2 cellular contexts compared by ENCODE assay signal in the genomic region with DNA sequence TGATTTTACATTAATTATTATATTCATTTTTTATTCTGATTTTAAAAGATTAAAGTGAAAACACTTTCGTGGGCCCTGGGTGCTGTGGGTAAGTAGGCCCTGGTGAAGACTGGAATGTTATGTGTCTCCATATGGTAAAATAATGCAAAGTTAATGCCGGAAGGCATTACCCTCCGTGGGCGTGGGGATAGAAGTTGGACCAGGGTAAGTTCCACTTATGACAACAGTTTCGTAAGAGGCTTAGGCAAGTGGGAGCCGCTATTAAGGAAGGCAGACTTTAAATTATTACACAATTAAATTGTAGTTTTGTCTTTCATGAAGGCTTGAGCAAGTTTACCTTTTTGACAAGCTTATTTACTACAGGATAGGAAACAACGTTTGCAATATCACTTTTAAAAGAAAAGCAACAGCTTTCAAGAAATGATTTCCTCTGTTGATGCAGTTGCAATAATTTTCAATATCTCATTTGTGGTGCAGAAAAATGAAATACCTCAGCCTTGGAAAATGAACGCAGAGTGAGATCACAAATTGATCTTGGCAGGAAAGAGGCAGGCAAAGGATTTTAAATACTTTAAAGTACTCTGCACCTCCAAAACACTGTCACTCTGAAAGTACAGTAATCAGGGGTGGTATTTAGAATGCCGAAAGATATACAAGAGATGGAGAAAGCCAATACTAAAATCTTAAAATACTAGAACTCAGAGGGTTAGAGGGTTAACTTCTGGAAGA.
TF ChIP-seq lines count a peak whose summit lies in the region.

No MANE protein-coding gene starts in this region.

TF ChIP-seq in IMR-90, 13 proteins besides CTCF, POLR2A, EP300 and RAD21:
- TF ChIP-seq MAZ (IDR thresholded peaks at IDR 0.05; ENCODE audit: borderline replicate concordance, low read depth, low read length) (no peak), RCOR1 (IDR thresholded peaks at IDR 0.05; ENCODE audit: insufficient replicate concordance, low read length) (no peak), CEBPB (IDR thresholded peaks at IDR 0.05; ENCODE audit: low read depth, low read length) (0 out of 2 replicates have a peak, but pooled peaks have one; percentile 26), RFX5 (IDR thresholded peaks at IDR 0.05; ENCODE audit: low read depth, low read length) (no peak)
- TF ChIP-seq, protein P1, sequence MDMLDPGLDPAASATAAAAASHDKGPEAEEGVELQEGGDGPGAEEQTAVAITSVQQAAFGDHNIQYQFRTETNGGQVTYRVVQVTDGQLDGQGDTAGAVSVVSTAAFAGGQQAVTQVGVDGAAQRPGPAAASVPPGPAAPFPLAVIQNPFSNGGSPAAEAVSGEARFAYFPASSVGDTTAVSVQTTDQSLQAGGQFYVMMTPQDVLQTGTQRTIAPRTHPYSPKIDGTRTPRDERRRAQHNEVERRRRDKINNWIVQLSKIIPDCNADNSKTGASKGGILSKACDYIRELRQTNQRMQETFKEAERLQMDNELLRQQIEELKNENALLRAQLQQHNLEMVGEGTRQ (IDR thresholded peaks at IDR 0.05; ENCODE audit: low read depth, low read length), result no peak

TF ChIP-seq in SK-N-SH, 30 proteins besides CTCF, POLR2A, EP300 and RAD21:
- TF ChIP-seq, protein P2, sequence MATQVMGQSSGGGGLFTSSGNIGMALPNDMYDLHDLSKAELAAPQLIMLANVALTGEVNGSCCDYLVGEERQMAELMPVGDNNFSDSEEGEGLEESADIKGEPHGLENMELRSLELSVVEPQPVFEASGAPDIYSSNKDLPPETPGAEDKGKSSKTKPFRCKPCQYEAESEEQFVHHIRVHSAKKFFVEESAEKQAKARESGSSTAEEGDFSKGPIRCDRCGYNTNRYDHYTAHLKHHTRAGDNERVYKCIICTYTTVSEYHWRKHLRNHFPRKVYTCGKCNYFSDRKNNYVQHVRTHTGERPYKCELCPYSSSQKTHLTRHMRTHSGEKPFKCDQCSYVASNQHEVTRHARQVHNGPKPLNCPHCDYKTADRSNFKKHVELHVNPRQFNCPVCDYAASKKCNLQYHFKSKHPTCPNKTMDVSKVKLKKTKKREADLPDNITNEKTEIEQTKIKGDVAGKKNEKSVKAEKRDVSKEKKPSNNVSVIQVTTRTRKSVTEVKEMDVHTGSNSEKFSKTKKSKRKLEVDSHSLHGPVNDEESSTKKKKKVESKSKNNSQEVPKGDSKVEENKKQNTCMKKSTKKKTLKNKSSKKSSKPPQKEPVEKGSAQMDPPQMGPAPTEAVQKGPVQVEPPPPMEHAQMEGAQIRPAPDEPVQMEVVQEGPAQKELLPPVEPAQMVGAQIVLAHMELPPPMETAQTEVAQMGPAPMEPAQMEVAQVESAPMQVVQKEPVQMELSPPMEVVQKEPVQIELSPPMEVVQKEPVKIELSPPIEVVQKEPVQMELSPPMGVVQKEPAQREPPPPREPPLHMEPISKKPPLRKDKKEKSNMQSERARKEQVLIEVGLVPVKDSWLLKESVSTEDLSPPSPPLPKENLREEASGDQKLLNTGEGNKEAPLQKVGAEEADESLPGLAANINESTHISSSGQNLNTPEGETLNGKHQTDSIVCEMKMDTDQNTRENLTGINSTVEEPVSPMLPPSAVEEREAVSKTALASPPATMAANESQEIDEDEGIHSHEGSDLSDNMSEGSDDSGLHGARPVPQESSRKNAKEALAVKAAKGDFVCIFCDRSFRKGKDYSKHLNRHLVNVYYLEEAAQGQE (IDR thresholded peaks at IDR 0.05; ENCODE audit: low read depth, low read length), result no peak
- TF ChIP-seq PBX3 (IDR thresholded peaks at IDR 0.05) (0 out of 2 replicates have a peak, but pooled peaks have one; percentile 33), CHD2 (IDR thresholded peaks at IDR 0.05; ENCODE audit: low read length, partially characterized antibody) (no peak)
